ENCODE assay signal across 1 cellular context in the genomic region with DNA sequence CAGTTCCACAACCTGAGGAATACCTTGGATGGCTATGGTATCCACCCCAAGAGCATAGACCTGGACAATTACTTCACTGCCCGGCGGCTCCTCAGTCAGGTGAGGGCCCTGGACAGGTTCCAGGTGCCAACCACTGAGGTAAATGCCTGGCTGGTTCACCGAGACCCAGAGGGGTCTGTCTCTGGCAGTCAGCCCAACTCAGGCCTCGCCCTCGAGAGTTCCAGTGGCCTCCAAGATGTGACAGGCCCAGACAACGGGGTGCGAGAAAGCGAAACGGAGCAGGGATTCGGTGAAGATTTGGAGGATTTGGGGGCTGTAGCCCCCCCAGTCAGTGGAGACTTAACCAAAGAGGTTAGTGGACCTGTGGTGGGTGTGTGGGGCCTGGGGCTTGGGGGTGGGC.
TF ChIP-seq lines count a peak whose summit lies in the region.

No MANE protein-coding gene starts in this region.

TF ChIP-seq in HEK293, 187 proteins besides CTCF, POLR2A, EP300 and RAD21 (continued from another document):
- TF ChIP-seq ATF2 (tag by site-specific recombination; IDR thresholded peaks at IDR 0.05; ENCODE audit: low read depth) = no peak
- TF ChIP-seq ZSCAN23 (tag by site-specific recombination; IDR thresholded peaks at IDR 0.05) = no peak
- no peak for TF ChIP-seq ZNF112 (tag by site-specific recombination; IDR thresholded peaks at IDR 0.05)
- TF ChIP-seq WT1 (tag by site-specific recombination; IDR thresholded peaks at IDR 0.05) = no peak
- TF ChIP-seq KLF10 (tag by site-specific recombination; IDR thresholded peaks at IDR 0.05) = no peak
- TF ChIP-seq ZNF510 (tag by site-specific recombination; IDR thresholded peaks at IDR 0.05; ENCODE audit: insufficient replicate concordance) = no peak
- no peak for TF ChIP-seq ZNF366 (tag by site-specific recombination; conservative IDR thresholded peaks at IDR 0.05)
- no peak for TF ChIP-seq ZNF37A (tag by site-specific recombination; IDR thresholded peaks at IDR 0.05)
- no peak for TF ChIP-seq ZNF660 (tag by site-specific recombination; IDR thresholded peaks at IDR 0.05)
- no peak for TF ChIP-seq ZNF16 (tag by site-specific recombination; IDR thresholded peaks at IDR 0.05; ENCODE audit: low read depth)
TF ChIP-seq in HEK293: peak in this region for 0.
